ENCODE assay signal across 24 cellular contexts in the genomic region with DNA sequence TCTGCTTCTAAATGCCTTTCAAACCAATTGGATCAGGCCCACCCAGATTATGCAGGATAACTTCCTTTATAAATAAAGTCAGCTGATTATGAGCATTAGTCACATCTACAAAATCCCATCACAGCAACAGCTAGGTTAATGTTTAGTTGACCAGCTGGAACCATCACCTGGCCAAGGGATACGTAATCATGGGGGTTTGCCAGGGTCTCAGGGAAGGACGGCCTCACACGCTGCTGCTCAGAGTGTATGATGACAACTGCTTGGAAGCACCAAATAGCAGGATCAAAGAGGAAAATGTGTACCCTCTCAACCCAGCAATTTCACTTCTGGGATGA.
A peak's percentile ranks its signal among the peaks of the same experiment; 100 is the strongest.
DNase-seq lines count a peak whose midpoint lies in the region; ATAC-seq and TF ChIP-seq lines count a peak whose summit lies in the region.
"Had no signal": no experiment of that assay in that cellular context is flagged by ENCODE, and none has a peak within 500 bp of the region (broad histone marks: within the 10 kb centered on the region; RNA-seq: fewer than 3 reads in every experiment).

No MANE protein-coding gene starts in this region.

- ATAC-seq in body of pancreas (peak; percentile 53), GM18517 (IDR thresholded peaks at IDR 0.05; ENCODE audit: unreplicated experiment) (no peak)
- ATAC-seq: activated CD8-positive, alpha-beta T cell treated with anti-CD3 and anti-CD28 coated beads, Interleukin-2, amount 10 ng/mL, durations not matched to agents 7 days and 5 days; gastrocnemius medialis had no signal

- 15 to 19% methylated on average over 3 of the region's 3 CpGs for WGBS in body of pancreas, 2 donors

- TF ChIP-seq POLR2A in body of pancreas (IDR thresholded peaks at IDR 0.05) = no peak

- no peaks in the 10 kb centered on the region for H3K27me3 ChIP-seq in body of pancreas
- H3K27me3 ChIP-seq: brain microvascular endothelial cell, esophagus squamous epithelium, gastrocnemius medialis, thyroid gland had no signal

- DNase-seq in NCI-H1417 (lab: John Stamatoyannopoulos, UW) = peak in 2 of 3 experiments; percentile 8 to 56
- DNase-seq in NCI-H1417 treated with DMSO at 0.1 percent for 48 hours (lab: John Stamatoyannopoulos, UW) = no peak
- peak; percentile 43 for DNase-seq in NCI-H510A treated with DMSO at 0.1 percent for 48 hours (lab: John Stamatoyannopoulos, UW)
- peak; percentile 13 to 28 (median 18) for DNase-seq in body of pancreas
- peak; percentile 6 for DNase-seq in renal cortical epithelial cell (ENCODE audit: low read depth)
- DNase-seq in AG20443 (ENCODE audit: low spot score) = no peak
- DNase-seq in activated effector memory CD4-positive, alpha-beta T cell treated with anti-CD3 and anti-CD28 coated beads, Interleukin-2, amount 50 U/mL, for 16 hours = no peak
- DNase-seq: 8988T; activated CD8-positive, alpha-beta T cell treated with anti-CD3 and anti-CD28 coated beads, Interleukin-2, amount 10 ng/mL, durations not matched to agents 7 days and 5 days; activated gamma-delta T cell treated with Interleukin-2 at 50 U/mL for 16 hours; brain microvascular endothelial cell; esophagus squamous epithelium; gastrocnemius medialis; islet precursor cell; Kasumi-1; NCI-H446 treated with DMSO at 0.1 percent for 48 hours; OCI-M1; stimulated activated CD4-positive, alpha-beta T cell treated with anti-CD3 and anti-CD28 coated beads, Interleukin-4, amount 100 ng/mL, for 24 hours; stimulated activated naive CD4-positive, alpha-beta T cell treated with Interleukin-2 at 50 U/mL for 16 hours; T1000; thyroid gland had no signal

- H3K27ac ChIP-seq in body of pancreas = no peak overlapping the region
- H3K27ac ChIP-seq: brain microvascular endothelial cell, coronary artery, esophagus squamous epithelium, gastrocnemius medialis, thyroid gland had no signal

- no peaks in the 10 kb centered on the region for H3K9me3 ChIP-seq in body of pancreas
- H3K9me3 ChIP-seq: gastrocnemius medialis, thyroid gland had no signal

- H3K36me3 ChIP-seq in body of pancreas (replicated peaks in 1 of 2; ENCODE audit: insufficient read depth in 1 of 2, low read depth in 2 of 2) = no peaks in the 10 kb centered on the region
- H3K36me3 ChIP-seq: brain microvascular endothelial cell, esophagus squamous epithelium, gastrocnemius medialis, thyroid gland had no signal

- H3K4me1 ChIP-seq in body of pancreas = no peaks in the 10 kb centered on the region
- H3K4me1 ChIP-seq: esophagus squamous epithelium, gastrocnemius medialis, thyroid gland had no signal

- intact Hi-C loops in body of pancreas (cut with DNase I) = no loop called here

- no peak for TF ChIP-seq CTCF in body of pancreas (IDR thresholded peaks at IDR 0.05)

- no peak overlapping the region for H3K4me3 ChIP-seq in body of pancreas
- H3K4me3 ChIP-seq: coronary artery, esophagus squamous epithelium, gastrocnemius medialis, lung, thyroid gland had no signal

Comparison
In these comparisons a context has a peak if more than half of its experiments do, and no peak if none do; other contexts are left out.
1. DNase-seq: peak in NCI-H1417 (2 of 3), NCI-H510A treated with DMSO at 0.1 percent for 48 hours (single experiment), body of pancreas (4 of 4) and renal cortical epithelial cell (single experiment); none in NCI-H1417 treated with DMSO at 0.1 percent for 48 hours (single experiment), AG20443 (single experiment) and activated effector memory CD4-positive, alpha-beta T cell treated with anti-CD3 and anti-CD28 coated beads, Interleukin-2, amount 50 U/mL, for 16 hours (single experiment).